17 cellular contexts compared by ENCODE assay signal in the genomic region with DNA sequence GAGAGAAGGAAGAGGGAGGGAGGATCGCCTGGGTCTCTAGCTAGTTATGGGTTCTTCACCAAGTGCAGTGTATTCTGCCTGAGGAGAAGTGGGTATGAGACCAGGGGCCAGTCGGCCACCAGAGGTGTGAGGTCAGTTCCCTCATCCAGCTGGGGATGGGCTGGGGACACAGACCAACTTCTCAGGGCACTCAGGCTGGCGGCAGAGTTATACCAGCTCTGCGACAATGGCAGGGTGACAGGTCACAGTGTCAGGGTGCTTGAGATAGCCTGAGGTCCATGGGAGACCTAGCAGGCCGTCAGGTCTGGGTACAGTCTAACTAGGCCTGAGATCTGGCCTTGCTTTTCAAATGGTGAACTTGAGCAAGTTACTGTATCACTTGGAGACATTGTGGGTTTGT.
"Had no signal": no experiment of that assay in that cellular context is flagged by ENCODE, and none has a peak within 500 bp of the region (broad histone marks: within the 10 kb centered on the region; RNA-seq: fewer than 3 reads in every experiment).

No MANE protein-coding gene starts in this region.

- DNase-seq: effector memory CD8-positive, alpha-beta T cell; gastrocnemius medialis; immature natural killer cell; left colon; mesendoderm; naive B cell; stimulated activated CD4-positive, alpha-beta T cell treated with anti-CD3 and anti-CD28 coated beads, Interleukin-15, amount 100 ng/mL, for 24 hours; stimulated activated CD4-positive, alpha-beta T cell treated with anti-CD3 and anti-CD28 coated beads, Interleukin-1b, Interleukin-23, amount 100 ng/mL, for 48 hours; stimulated activated CD4-positive, alpha-beta T cell treated with anti-CD3 and anti-CD28 coated beads, Interleukin-4, amount 100 ng/mL, for 24 hours had no signal

- H3K9me3 ChIP-seq: esophagus muscularis mucosa, gastrocnemius medialis, neutrophil, tibial artery had no signal

- H3K4me1 ChIP-seq: esophagus muscularis mucosa, tibial artery had no signal

- H3K9me3 Mint-ChIP-seq: dendritic cell treated with granulocyte-macrophage colony-stimulating factor and Interleukin-4, amounts not matched to agents 40 ng/mL and 50 ng/mL, for 4 days; effector memory CD8-positive, alpha-beta T cell; immature natural killer cell; naive B cell; stimulated activated memory B cell treated with anti-CD40 and anti-IgM and Interleukin-4, amounts not matched to agents 10 μg/mL and 1 μg/mL and 100 μg/mL, for 72 hours; stimulated activated naive CD8-positive, alpha-beta T cell treated with anti-CD3 and anti-CD28 coated beads, Interleukin-15, Interleukin-2, amounts not matched to agents 100 ng/mL and 50 ng/mL, for 24 hours had no signal

- H3K27ac Mint-ChIP-seq: dendritic cell treated with granulocyte-macrophage colony-stimulating factor and Interleukin-4, amounts not matched to agents 40 ng/mL and 50 ng/mL, for 4 days; effector memory CD8-positive, alpha-beta T cell; immature natural killer cell; naive B cell; stimulated activated memory B cell treated with anti-CD40 and anti-IgM and Interleukin-4, amounts not matched to agents 10 μg/mL and 1 μg/mL and 100 μg/mL, for 72 hours; stimulated activated naive CD8-positive, alpha-beta T cell treated with anti-CD3 and anti-CD28 coated beads, Interleukin-15, Interleukin-2, amounts not matched to agents 100 ng/mL and 50 ng/mL, for 24 hours had no signal

- H3K27me3 Mint-ChIP-seq: effector memory CD8-positive, alpha-beta T cell; naive B cell; stimulated activated memory B cell treated with anti-CD40 and anti-IgM and Interleukin-4, amounts not matched to agents 10 μg/mL and 1 μg/mL and 100 μg/mL, for 72 hours; stimulated activated naive CD8-positive, alpha-beta T cell treated with anti-CD3 and anti-CD28 coated beads, Interleukin-15, Interleukin-2, amounts not matched to agents 100 ng/mL and 50 ng/mL, for 24 hours had no signal

- ATAC-seq: effector memory CD8-positive, alpha-beta T cell; gastrocnemius medialis; left colon; right cardiac atrium; stimulated activated memory B cell treated with anti-CD40 and anti-IgM and Interleukin-4, amounts not matched to agents 10 μg/mL and 1 μg/mL and 100 μg/mL, for 72 hours had no signal

- H3K4me3 ChIP-seq: esophagus muscularis mucosa, gastrocnemius medialis, tibial artery had no signal

- H3K4me3 Mint-ChIP-seq: dendritic cell treated with granulocyte-macrophage colony-stimulating factor and Interleukin-4, amounts not matched to agents 40 ng/mL and 50 ng/mL, for 4 days; effector memory CD8-positive, alpha-beta T cell; immature natural killer cell; naive B cell; stimulated activated memory B cell treated with anti-CD40 and anti-IgM and Interleukin-4, amounts not matched to agents 10 μg/mL and 1 μg/mL and 100 μg/mL, for 72 hours; stimulated activated naive CD8-positive, alpha-beta T cell treated with anti-CD3 and anti-CD28 coated beads, Interleukin-15, Interleukin-2, amounts not matched to agents 100 ng/mL and 50 ng/mL, for 24 hours had no signal

- H3K36me3 ChIP-seq: gastrocnemius medialis, neutrophil had no signal

- H3K27me3 ChIP-seq: esophagus muscularis mucosa, gastrocnemius medialis, neutrophil, tibial artery had no signal

- H3K27ac ChIP-seq: epithelial cell of prostate, esophagus muscularis mucosa, gastrocnemius medialis, neutrophil, tibial artery had no signal
